1 cellular context compared by ENCODE assay signal in genomic region chr19:10106100-10106936, GRCh38.
A peak's percentile ranks its signal among the peaks of the same experiment; 100 is the strongest.
TF ChIP-seq lines count a peak whose summit lies in the region.

A gene with protein sequence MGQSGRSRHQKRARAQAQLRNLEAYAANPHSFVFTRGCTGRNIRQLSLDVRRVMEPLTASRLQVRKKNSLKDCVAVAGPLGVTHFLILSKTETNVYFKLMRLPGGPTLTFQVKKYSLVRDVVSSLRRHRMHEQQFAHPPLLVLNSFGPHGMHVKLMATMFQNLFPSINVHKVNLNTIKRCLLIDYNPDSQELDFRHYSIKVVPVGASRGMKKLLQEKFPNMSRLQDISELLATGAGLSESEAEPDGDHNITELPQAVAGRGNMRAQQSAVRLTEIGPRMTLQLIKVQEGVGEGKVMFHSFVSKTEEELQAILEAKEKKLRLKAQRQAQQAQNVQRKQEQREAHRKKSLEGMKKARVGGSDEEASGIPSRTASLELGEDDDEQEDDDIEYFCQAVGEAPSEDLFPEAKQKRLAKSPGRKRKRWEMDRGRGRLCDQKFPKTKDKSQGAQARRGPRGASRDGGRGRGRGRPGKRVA (plus strand): TSS chr19:10106362. CDS start chr19:10106395, 33 bp downstream.

TF ChIP-seq in K562, 482 proteins besides CTCF, POLR2A, EP300 and RAD21 (continued from another document and continues in another):
- no peak for TF ChIP-seq BCLAF1 (IDR thresholded peaks at IDR 0.05; ENCODE audit: borderline replicate concordance in 1 of 2, control insufficient read depth in 1 of 2, low read depth in 2 of 2, low read length in 1 of 2)
- TF ChIP-seq TRIM24 (IDR thresholded peaks at IDR 0.05): no peak
- TF ChIP-seq RUNX1 (IDR thresholded peaks at IDR 0.05; ENCODE audit: low read depth): no peak
- peak; percentile 87 for TF ChIP-seq VEZF1 (CRISPR knock-in tag; IDR thresholded peaks at IDR 0.05)
- no peak for TF ChIP-seq SRSF3 (IDR thresholded peaks at IDR 0.05; ENCODE audit: insufficient read depth, low read length)
- no peak for TF ChIP-seq MLLT1 (IDR thresholded peaks at IDR 0.05)
- TF ChIP-seq U2AF1 (optimal IDR thresholded peaks at IDR 0.05; ENCODE audit: low read depth, low read length): peak; percentile 48
- no peak for TF ChIP-seq TEAD1 (CRISPR knock-in tag; IDR thresholded peaks at IDR 0.05)
- TF ChIP-seq ZNF561 (CRISPR knock-in tag; conservative IDR thresholded peaks at IDR 0.05): no peak
- TF ChIP-seq ATF2 (CRISPR knock-in tag; IDR thresholded peaks at IDR 0.05): no peak
- TF ChIP-seq C11orf30 (IDR thresholded peaks at IDR 0.05; ENCODE audit: low read depth): peak; percentile 97
- TF ChIP-seq YY1 (IDR thresholded peaks at IDR 0.05; ENCODE audit: borderline replicate concordance in 1 of 3, control insufficient read depth in 1 of 3, extremely low read depth in 1 of 3, insufficient read depth in 3 of 3, insufficient read length in 1 of 3, insufficient replicate concordance in 2 of 3, low read depth in 1 of 3, low read length in 2 of 3): peak in 2 of 3 experiments; percentile 46 to 53
- no peak for TF ChIP-seq RFX5 (IDR thresholded peaks at IDR 0.05; ENCODE audit: low read depth, low read length)
- no peak for TF ChIP-seq PCBP2 (IDR thresholded peaks at IDR 0.05; ENCODE audit: low read depth, low read length, poor library complexity, severe bottlenecking)
- TF ChIP-seq THRA (IDR thresholded peaks at IDR 0.05): no peak
- no peak for TF ChIP-seq ZBTB17 (CRISPR knock-in tag; IDR thresholded peaks at IDR 0.05)
- no peak for TF ChIP-seq SMAD2 (IDR thresholded peaks at IDR 0.05; ENCODE audit: low read depth, low read length)
- no peak for TF ChIP-seq ADNP (tag; IDR thresholded peaks at IDR 0.05)
- TF ChIP-seq PHF8 (IDR thresholded peaks at IDR 0.05; ENCODE audit: borderline replicate concordance, low read length): peak; percentile 96
- TF ChIP-seq ATF7 (IDR thresholded peaks at IDR 0.05): peak; percentile 89
- TF ChIP-seq SMARCA4 (IDR thresholded peaks at IDR 0.05): no peak
- peak; percentile 99 for TF ChIP-seq GABPA (tag; conservative IDR thresholded peaks at IDR 0.05; ENCODE audit: low read depth)
- TF ChIP-seq MEF2D (tag; conservative IDR thresholded peaks at IDR 0.05; ENCODE audit: low read depth): no peak
- TF ChIP-seq PCBP1 (IDR thresholded peaks at IDR 0.05; ENCODE audit: low read depth, low read length, poor library complexity, severe bottlenecking): peak; percentile 89
- peak; percentile 57; the same call in 1 of the 2 replicates for TF ChIP-seq KLF1 (tag; IDR thresholded peaks at IDR 0.05)
- TF ChIP-seq SIN3A (IDR thresholded peaks at IDR 0.05; ENCODE audit: borderline replicate concordance in 2 of 2, control insufficient read depth in 1 of 2, low read depth in 2 of 2, low read length in 2 of 2): peak in 1 of 2 experiments; percentile 99; a peak in 3 of 4 replicates
- no peak for TF ChIP-seq HNRNPH1 (optimal IDR thresholded peaks at IDR 0.05; ENCODE audit: low read depth, low read length)
- peak; percentile 72 for TF ChIP-seq FIP1L1 (IDR thresholded peaks at IDR 0.05; ENCODE audit: low read depth, low read length, poor library complexity, severe bottlenecking)
- no peak for TF ChIP-seq ZNF584 (CRISPR knock-in tag; IDR thresholded peaks at IDR 0.05; ENCODE audit: low read depth)
- no peak for TF ChIP-seq CUX1 (CRISPR knock-in tag; IDR thresholded peaks at IDR 0.05)
- TF ChIP-seq MTA1 (IDR thresholded peaks at IDR 0.05; ENCODE audit: borderline replicate concordance): peak; percentile 98
- TF ChIP-seq ZNF518B (CRISPR knock-in tag; IDR thresholded peaks at IDR 0.05): no peak
- TF ChIP-seq JUNB (CRISPR knock-in tag; conservative IDR thresholded peaks at IDR 0.05): no peak
- no peak; the same call in 1 of the 2 replicates for TF ChIP-seq ZHX1 (conservative IDR thresholded peaks at IDR 0.05; ENCODE audit: low read length)
- TF ChIP-seq ILF3 (IDR thresholded peaks at IDR 0.05; ENCODE audit: borderline replicate concordance): no peak
- TF ChIP-seq NCOA6 (IDR thresholded peaks at IDR 0.05): no peak
- no peak for TF ChIP-seq MECOM (CRISPR knock-in tag; IDR thresholded peaks at IDR 0.05)
